Comparison of ENCODE assay signal across 17 cellular contexts in the genomic region with DNA sequence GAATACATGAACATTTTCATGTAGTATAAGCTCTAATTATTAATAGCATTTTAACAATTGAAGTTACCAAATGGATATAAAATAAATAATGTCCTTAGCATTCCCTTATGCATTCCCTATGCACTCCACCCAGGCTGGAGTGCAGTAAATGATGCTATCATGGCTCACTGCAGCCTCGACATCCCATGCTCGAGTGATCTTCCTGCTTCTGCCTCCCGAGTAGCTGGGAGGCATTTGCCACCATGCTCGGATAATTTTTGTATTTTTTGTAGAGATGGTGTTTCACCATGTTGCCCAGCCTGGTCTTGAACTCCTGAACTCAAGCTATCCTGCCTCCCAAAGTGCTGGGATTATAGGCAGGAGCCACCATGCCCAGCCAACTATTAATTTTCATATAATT.
DNase-seq lines count a peak whose midpoint lies in the region; ATAC-seq and TF ChIP-seq lines count a peak whose summit lies in the region.
"Had no signal": no experiment of that assay in that cellular context is flagged by ENCODE, and none has a peak within 500 bp of the region (broad histone marks: within the 10 kb centered on the region; RNA-seq: fewer than 3 reads in every experiment).

No MANE protein-coding gene starts in this region.

- H2BK120ac ChIP-seq in IMR-90 (ENCODE audit: low read depth, low read length) = no peak overlapping the region

- no peak overlapping the region for H2AFZ ChIP-seq in IMR-90 (replicated peaks; ENCODE audit: low read length, poor library complexity)
- H2AFZ ChIP-seq in osteoblast (ENCODE audit: low read length) = no peak overlapping the region

- no peak overlapping the region for H4K5ac ChIP-seq in IMR-90 (ENCODE audit: low read depth, low read length)

- H2AK5ac ChIP-seq in IMR-90 (ENCODE audit: low read depth, low read length) = 0 out of 2 replicates have a peak overlapping the region, but pooled peaks have one; percentile 13

- no peak overlapping the region for H3K4me3 ChIP-seq in IMR-90 (ENCODE audit: insufficient read depth, low read depth, low read length)
- H3K4me3 ChIP-seq in epithelial cell of esophagus (ENCODE audit: low read length) = no peak overlapping the region
- H3K4me3 ChIP-seq in osteoblast (ENCODE audit: insufficient read depth, low read length) = no peak overlapping the region
- no peak overlapping the region for H3K4me3 ChIP-seq in colonic mucosa
- H3K4me3 ChIP-seq: A549, K562 had no signal

- no peak overlapping the region for H2BK5ac ChIP-seq in IMR-90 (ENCODE audit: low read depth, low read length, poor library complexity, severe bottlenecking)

- TF ChIP-seq CTCF in IMR-90 (conservative IDR thresholded peaks at IDR 0.05; ENCODE audit: low read depth, low read length) (no peak), epithelial cell of esophagus (IDR thresholded peaks at IDR 0.05; ENCODE audit: insufficient read depth, low read depth, low read length, missing control alignments) (no peak), osteoblast (IDR thresholded peaks at IDR 0.05; ENCODE audit: extremely low read depth, low read depth, low read length) (no peak), colonic mucosa (IDR thresholded peaks at IDR 0.05) (no peak)

- no peak overlapping the region for H2BK20ac ChIP-seq in IMR-90 (ENCODE audit: low read depth, low read length)

- TF ChIP-seq RAD21 in IMR-90 (IDR thresholded peaks at IDR 0.05; ENCODE audit: low read length) = no peak

- no peak overlapping the region for H2AK9ac ChIP-seq in IMR-90 (replicated peaks; ENCODE audit: low read depth, low read length, poor library complexity)

- H3K36me3 ChIP-seq in IMR-90 (ENCODE audit: control insufficient read depth, insufficient read depth, low read length) (peaks cover 5% of the 10 kb centered on the region; the same call in 1 of the 2 replicates), osteoblast (ENCODE audit: insufficient read depth, low read length) (peaks cover 10% of the 10 kb centered on the region), colonic mucosa (no peaks in the 10 kb centered on the region)

- H3K9ac ChIP-seq in IMR-90 (ENCODE audit: low read depth, low read length) (no peak overlapping the region), colonic mucosa (ENCODE audit: low read depth in 2 of 2, low read length in 2 of 2) (no peak overlapping the region)

- H3K79me1 ChIP-seq in IMR-90 (ENCODE audit: low read depth in 1 of 2, low read length in 2 of 2) = peaks cover 3 to 16% of the 10 kb centered on the region in 2 experiments; a peak in 3 of 4 replicates

- H3K27me3 ChIP-seq in IMR-90 (ENCODE audit: control insufficient read depth, insufficient read depth, low read length) (no peaks in the 10 kb centered on the region), osteoblast (ENCODE audit: insufficient read depth, low read length) (no peaks in the 10 kb centered on the region), colonic mucosa (no peaks in the 10 kb centered on the region)

- in situ Hi-C loops in ACHN (cut with HindIII; ENCODE audit: low pct_ligation_motif_present, low pct_unique_long_range_greater_than_20kb, low sequenced_read_pairs) (no loop called here), IMR-90 (cut with MboI; ENCODE audit: low sequenced_read_pairs) (no loop called here)

- peaks cover 11% of the 10 kb centered on the region; the same call in 1 of the 2 replicates for H3K9me1 ChIP-seq in IMR-90 (ENCODE audit: insufficient read depth, low read length)

- DNase-seq in ACHN (peak; percentile 61), IMR-90 (no peak), epithelial cell of esophagus (ENCODE audit: low read depth) (peak; percentile 11), osteoblast (ENCODE audit: insufficient read length, low spot score, missing footprints) (no peak), NCI-H1105 treated with DMSO at 0.1 percent for 48 hours (lab: John Stamatoyannopoulos, UW) (no peak), NCI-H2081 (lab: John Stamatoyannopoulos, UW) (no peak), colonic mucosa (no peak), HUDEP-2 (lab: John Stamatoyannopoulos, UW; ENCODE audit: unreplicated experiment in 76 of 76) (no peak)
- DNase-seq: COR-L47, DMS153, NCI-H1092, NCI-H2107, NCI-H524 treated with DMSO at 0.1 percent for 48 hours, SHP77 had no signal

- H3K56ac ChIP-seq in IMR-90 (ENCODE audit: extremely low read depth, insufficient read depth, low read length) = no peak overlapping the region

- H4K8ac ChIP-seq in IMR-90 (ENCODE audit: low read depth in 2 of 2, low read length in 2 of 2) = no peak overlapping the region

- peaks cover 24% of the 10 kb centered on the region for H3K79me2 ChIP-seq in osteoblast (ENCODE audit: insufficient read depth, low read length)

- H3K9me3 ChIP-seq in IMR-90 (ENCODE audit: control insufficient read depth, insufficient read depth, low read length) (no peaks in the 10 kb centered on the region), osteoblast (ENCODE audit: low read depth, low read length) (no peaks in the 10 kb centered on the region), colonic mucosa (no peaks in the 10 kb centered on the region)
- H3K9me3 ChIP-seq: A549 had no signal

- no peak overlapping the region for H3K27ac ChIP-seq in IMR-90 (ENCODE audit: insufficient read depth, low read length)
- peak overlapping the region; percentile 84 for H3K27ac ChIP-seq in osteoblast (ENCODE audit: low read depth, low read length)
- no peak overlapping the region for H3K27ac ChIP-seq in colonic mucosa
- H3K27ac ChIP-seq: A549, C4-2B had no signal

- no TSS peak for BruUV-seq in IMR-90 (replicated peaks; lab: Mats Ljungman, UMichigan)

- no peak overlapping the region for H3K18ac ChIP-seq in IMR-90 (ENCODE audit: low read depth, low read length)

- dilution Hi-C loops in IMR-90 (cut with HindIII; ENCODE audit: low sequenced_read_pairs, unreplicated experiment) = no loop called here

- H3K4ac ChIP-seq in IMR-90 (ENCODE audit: low read depth, low read length) = no peak overlapping the region

- no CpG with 5 or more reads among the region's 4 CpGs for WGBS in IMR-90 (ENCODE audit: extremely low coverage in 2 of 2, insufficient read length in 1 of 2), 2 experiments

- H4K20me1 ChIP-seq in IMR-90 (ENCODE audit: insufficient read depth, low read length) = peaks cover 7% of the 10 kb centered on the region; the same call in 1 of the 2 replicates
- H4K20me1 ChIP-seq in osteoblast (ENCODE audit: insufficient read depth, low read length) = no peaks in the 10 kb centered on the region

- no peak overlapping the region for H3K23ac ChIP-seq in IMR-90 (ENCODE audit: low read depth, low read length)

- POLR2A ChIA-PET in IMR-90 (lab: Charles Lee; ENCODE audit: unreplicated experiment) = no interaction called here

- intact Hi-C loops in IMR-90 (cut with micrococcal nuclease) = no loop called here
- intact Hi-C loops in colonic mucosa (cut with DNase I) = no loop called here

- TF ChIP-seq POLR2A in IMR-90 (IDR thresholded peaks at IDR 0.05; ENCODE audit: low read depth, low read length) = no peak

- H3K4me1 ChIP-seq in IMR-90 (ENCODE audit: control insufficient read depth, insufficient read depth, low read length) (peaks cover 4% of the 10 kb centered on the region), osteoblast (ENCODE audit: insufficient read depth, low read length) (peaks cover 20% of the 10 kb centered on the region), colonic mucosa (no peaks in the 10 kb centered on the region)

- no peak overlapping the region for H3K14ac ChIP-seq in IMR-90 (replicated peaks; ENCODE audit: low read depth, low read length)

- no peak overlapping the region for H2BK15ac ChIP-seq in IMR-90 (ENCODE audit: low read depth, low read length)

- no peak overlapping the region for H3K4me2 ChIP-seq in IMR-90 (ENCODE audit: low read depth, low read length)
- no peak overlapping the region for H3K4me2 ChIP-seq in osteoblast (ENCODE audit: insufficient read depth, low read length)

- H4K91ac ChIP-seq in IMR-90 (ENCODE audit: insufficient read depth, low read depth, low read length) = no peak overlapping the region

- CTCF ChIA-PET in IMR-90 (lab: Yijun Ruan, JAX) = interaction anchor here (0.7 to 1.4 kb wide), 2 partner anchors 16 to 287 kb away, joined by 3 to 5 read pairs; no protein-coding TSS in a partner anchor

- ATAC-seq in IMR-90 (ENCODE audit: low read depth) = no peak
- ATAC-seq: K562 had no signal

TF ChIP-seq in IMR-90, 13 proteins besides CTCF, POLR2A, EP300 and RAD21:
- TF ChIP-seq BHLHE40 (IDR thresholded peaks at IDR 0.05; ENCODE audit: low read depth, low read length) (no peak), MXI1 (IDR thresholded peaks at IDR 0.05; ENCODE audit: borderline replicate concordance, low read depth, low read length) (no peak), RCOR1 (IDR thresholded peaks at IDR 0.05; ENCODE audit: insufficient replicate concordance, low read length) (no peak), MAFK (IDR thresholded peaks at IDR 0.05; ENCODE audit: low read depth, low read length) (no peak), NFE2L2 (IDR thresholded peaks at IDR 0.05; ENCODE audit: low read depth, low read length) (no peak)

Comparison
In these comparisons a context has a peak if more than half of its experiments do, and no peak if none do; other contexts are left out.
1. DNase-seq: peak in ACHN (single experiment) and epithelial cell of esophagus (single experiment); none in IMR-90 (single experiment), osteoblast (single experiment), NCI-H1105 treated with DMSO at 0.1 percent for 48 hours (single experiment), NCI-H2081 (0 of 2), colonic mucosa (single experiment) and HUDEP-2 (0 of 76).